In genomic region chr14:100747021-100747586, GRCh38 we compare ENCODE assay signal across 11 cellular contexts. TPM values are rescaled to one million over a fixed set of nuclear protein-coding genes. Genes with fewer than 3 reads are reported as not detected.
DNase-seq lines count a peak whose midpoint lies in the region; ATAC-seq and TF ChIP-seq lines count a peak whose summit lies in the region.
"Had no signal": no experiment of that assay in that cellular context is flagged by ENCODE, and none has a peak within 500 bp of the region (broad histone marks: within the 10 kb centered on the region; RNA-seq: fewer than 3 reads in every experiment).

No MANE protein-coding gene starts in this region.

- no peaks in the 10 kb centered on the region for H3K27me3 Mint-ChIP-seq in stimulated activated memory B cell treated with anti-CD40 and anti-IgM and Interleukin-4, amounts not matched to agents 10 μg/mL and 1 μg/mL and 100 μg/mL, for 72 hours

- no peak overlapping the region for H3K4me3 Mint-ChIP-seq in stimulated activated memory B cell treated with anti-CD40 and anti-IgM and Interleukin-4, amounts not matched to agents 10 μg/mL and 1 μg/mL and 100 μg/mL, for 72 hours
- H3K4me3 Mint-ChIP-seq: T-cell had no signal

- no peak for ATAC-seq in GM19324 (IDR thresholded peaks at IDR 0.05; ENCODE audit: low FRiP score, unreplicated experiment)
- ATAC-seq in stimulated activated memory B cell treated with anti-CD40 and anti-IgM and Interleukin-4, amounts not matched to agents 10 μg/mL and 1 μg/mL and 100 μg/mL, for 72 hours, result no peak
- ATAC-seq: T-cell had no signal

- peak; percentile 33 for TF ChIP-seq CTCF in epithelial cell of proximal tubule (conservative IDR thresholded peaks at IDR 0.05; ENCODE audit: low read depth, low read length)

- H3K36me3 Mint-ChIP-seq in stimulated activated memory B cell treated with anti-CD40 and anti-IgM and Interleukin-4, amounts not matched to agents 10 μg/mL and 1 μg/mL and 100 μg/mL, for 72 hours, result no peaks in the 10 kb centered on the region
- H3K36me3 Mint-ChIP-seq: T-cell had no signal

- H3K4me3 ChIP-seq in epithelial cell of proximal tubule (ENCODE audit: low read depth, low read length) (no peak overlapping the region), skeletal muscle cell (ENCODE audit: low read depth, low read length) (no peak overlapping the region)
- H3K4me3 ChIP-seq: left ventricle myocardium inferior had no signal

- H3K4me1 Mint-ChIP-seq in stimulated activated memory B cell treated with anti-CD40 and anti-IgM and Interleukin-4, amounts not matched to agents 10 μg/mL and 1 μg/mL and 100 μg/mL, for 72 hours, result no peaks in the 10 kb centered on the region
- H3K4me1 Mint-ChIP-seq: T-cell had no signal

- H3K9me3 Mint-ChIP-seq in stimulated activated memory B cell treated with anti-CD40 and anti-IgM and Interleukin-4, amounts not matched to agents 10 μg/mL and 1 μg/mL and 100 μg/mL, for 72 hours, result no peaks in the 10 kb centered on the region
- H3K9me3 Mint-ChIP-seq: T-cell had no signal

- no peak overlapping the region for H3K27ac Mint-ChIP-seq in stimulated activated memory B cell treated with anti-CD40 and anti-IgM and Interleukin-4, amounts not matched to agents 10 μg/mL and 1 μg/mL and 100 μg/mL, for 72 hours
- H3K27ac Mint-ChIP-seq: T-cell had no signal

- DNase-seq in NCI-H146 (lab: John Stamatoyannopoulos, UW) (peak; percentile 48), NCI-H146 treated with DMSO at 0.1 percent for 48 hours (lab: John Stamatoyannopoulos, UW; ENCODE audit: unreplicated experiment) (no peak), NCI-H69 (lab: John Stamatoyannopoulos, UW) (peak; percentile 92), epithelial cell of proximal tubule (ENCODE audit: low read depth) (peak; percentile 98), skeletal muscle cell (ENCODE audit: low read depth) (peak; percentile 88)
- no peak for DNase-seq in activated CD8-positive, alpha-beta memory T cell treated with anti-CD3 and anti-CD28 coated beads for 24 hours
- DNase-seq: left ventricle myocardium inferior, T-cell had no signal

RNA-seq across cellular contexts. Expression of gene DLK1, which starts 20.4 kb away (rescaled TPM):
- total RNA-seq in epithelial cell of proximal tubule, result not detected in 2 replicates
- total RNA-seq: A673 had no signal

Comparison
In these comparisons a context has a peak if more than half of its experiments do, and no peak if none do; other contexts are left out.
1. DNase-seq: peak in NCI-H146 (single experiment), NCI-H69 (single experiment), epithelial cell of proximal tubule (single experiment) and skeletal muscle cell (single experiment); none in NCI-H146 treated with DMSO at 0.1 percent for 48 hours (single experiment) and activated CD8-positive, alpha-beta memory T cell treated with anti-CD3 and anti-CD28 coated beads for 24 hours (single experiment).